In the genomic region with DNA sequence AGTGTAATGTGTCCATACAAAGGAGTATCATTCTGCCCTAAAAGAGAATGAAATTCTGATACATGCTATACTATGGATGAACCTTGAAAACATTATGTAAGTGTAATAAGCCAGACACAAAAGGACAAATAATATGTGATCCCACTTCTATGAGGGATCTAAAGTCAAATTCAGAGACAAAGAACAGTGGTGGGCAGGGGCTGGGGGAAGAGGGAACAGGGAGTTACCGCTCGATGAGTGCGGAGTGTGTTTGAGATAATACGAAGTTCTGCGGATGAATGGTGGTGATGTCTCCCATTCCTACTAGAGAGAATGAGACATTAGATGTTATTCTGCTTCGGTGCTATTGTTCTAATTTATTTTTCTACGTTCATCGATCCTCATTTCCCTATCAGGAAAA, we compare ENCODE assay signal across 2 cellular contexts.
TF ChIP-seq lines count a peak whose summit lies in the region.

No MANE protein-coding gene starts in this region.

TF ChIP-seq in GM12891, 5 proteins besides CTCF, POLR2A, EP300 and RAD21:
- no peak; the same call in 1 of the 2 replicates for TF ChIP-seq POLR2AphosphoS5 (IDR thresholded peaks at IDR 0.05; ENCODE audit: low read depth, low read length)
- TF ChIP-seq PAX5 (IDR thresholded peaks at IDR 0.05; ENCODE audit: insufficient read depth, low read length, severe bottlenecking): no peak
- TF ChIP-seq POU2F2 (IDR thresholded peaks at IDR 0.05; ENCODE audit: low read depth, low read length): no peak

TF ChIP-seq in K562, 482 proteins besides CTCF, POLR2A, EP300 and RAD21:
- TF ChIP-seq FOXM1 (IDR thresholded peaks at IDR 0.05; ENCODE audit: low read depth): no peak
- no peak for TF ChIP-seq FOXM1 (CRISPR knock-in tag; IDR thresholded peaks at IDR 0.05; ENCODE audit: low read depth)
- TF ChIP-seq, protein P1, sequence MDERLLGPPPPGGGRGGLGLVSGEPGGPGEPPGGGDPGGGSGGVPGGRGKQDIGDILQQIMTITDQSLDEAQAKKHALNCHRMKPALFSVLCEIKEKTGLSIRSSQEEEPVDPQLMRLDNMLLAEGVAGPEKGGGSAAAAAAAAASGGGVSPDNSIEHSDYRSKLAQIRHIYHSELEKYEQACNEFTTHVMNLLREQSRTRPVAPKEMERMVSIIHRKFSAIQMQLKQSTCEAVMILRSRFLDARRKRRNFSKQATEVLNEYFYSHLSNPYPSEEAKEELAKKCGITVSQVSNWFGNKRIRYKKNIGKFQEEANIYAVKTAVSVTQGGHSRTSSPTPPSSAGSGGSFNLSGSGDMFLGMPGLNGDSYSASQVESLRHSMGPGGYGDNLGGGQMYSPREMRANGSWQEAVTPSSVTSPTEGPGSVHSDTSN (CRISPR knock-in tag; IDR thresholded peaks at IDR 0.05; ENCODE audit: low read depth): no peak
- TF ChIP-seq, protein P1 (tag; conservative IDR thresholded peaks at IDR 0.05; ENCODE audit: low read depth): no peak
- TF ChIP-seq TBP (optimal IDR thresholded peaks at IDR 0.05; ENCODE audit: low read depth, low read length): no peak
- TF ChIP-seq SUPT5H (IDR thresholded peaks at IDR 0.05): no peak
- no peak for TF ChIP-seq KHSRP (IDR thresholded peaks at IDR 0.05)
- TF ChIP-seq, protein P2, sequence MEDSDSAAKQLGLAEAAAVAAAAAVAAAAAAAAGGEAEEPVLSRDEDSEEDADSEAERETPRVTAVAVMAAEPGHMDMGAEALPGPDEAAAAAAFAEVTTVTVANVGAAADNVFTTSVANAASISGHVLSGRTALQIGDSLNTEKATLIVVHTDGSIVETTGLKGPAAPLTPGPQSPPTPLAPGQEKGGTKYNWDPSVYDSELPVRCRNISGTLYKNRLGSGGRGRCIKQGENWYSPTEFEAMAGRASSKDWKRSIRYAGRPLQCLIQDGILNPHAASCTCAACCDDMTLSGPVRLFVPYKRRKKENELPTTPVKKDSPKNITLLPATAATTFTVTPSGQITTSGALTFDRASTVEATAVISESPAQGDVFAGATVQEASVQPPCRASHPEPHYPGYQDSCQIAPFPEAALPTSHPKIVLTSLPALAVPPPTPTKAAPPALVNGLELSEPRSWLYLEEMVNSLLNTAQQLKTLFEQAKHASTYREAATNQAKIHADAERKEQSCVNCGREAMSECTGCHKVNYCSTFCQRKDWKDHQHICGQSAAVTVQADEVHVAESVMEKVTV (CRISPR knock-in tag; IDR thresholded peaks at IDR 0.05): no peak
- no peak for TF ChIP-seq RBM14 (IDR thresholded peaks at IDR 0.05; ENCODE audit: borderline replicate concordance, insufficient read depth, low read depth, low read length)
- TF ChIP-seq SMARCC2 (IDR thresholded peaks at IDR 0.05; ENCODE audit: low read depth): no peak
- TF ChIP-seq TAF15 (IDR thresholded peaks at IDR 0.05; ENCODE audit: low read depth, low read length): no peak
- TF ChIP-seq U2AF2 (optimal IDR thresholded peaks at IDR 0.05; ENCODE audit: low read depth, low read length): no peak
- TF ChIP-seq ETV1 (tag; conservative IDR thresholded peaks at IDR 0.05; ENCODE audit: low read depth): no peak
- TF ChIP-seq TCFL5 (CRISPR knock-in tag; conservative IDR thresholded peaks at IDR 0.05): no peak
- no peak for TF ChIP-seq ELF1 (tag; IDR thresholded peaks at IDR 0.05)
- TF ChIP-seq EGR1 (conservative IDR thresholded peaks at IDR 0.05): no peak
- TF ChIP-seq, protein P3, sequence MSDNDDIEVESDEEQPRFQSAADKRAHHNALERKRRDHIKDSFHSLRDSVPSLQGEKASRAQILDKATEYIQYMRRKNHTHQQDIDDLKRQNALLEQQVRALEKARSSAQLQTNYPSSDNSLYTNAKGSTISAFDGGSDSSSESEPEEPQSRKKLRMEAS (CRISPR knock-in tag; IDR thresholded peaks at IDR 0.05): no peak
- TF ChIP-seq KDM4B (IDR thresholded peaks at IDR 0.05; ENCODE audit: borderline replicate concordance in 2 of 2, low read depth in 1 of 2): no peak
- TF ChIP-seq POLR3A (IDR thresholded peaks at IDR 0.05; ENCODE audit: borderline replicate concordance, extremely low read depth, insufficient read depth, insufficient read length): no peak
- no peak for TF ChIP-seq ZBTB8A (IDR thresholded peaks at IDR 0.05; ENCODE audit: partially characterized antibody)
- TF ChIP-seq ASH1L (IDR thresholded peaks at IDR 0.05; ENCODE audit: borderline replicate concordance, low read depth, partially characterized antibody): no peak
